ENCODE assay signal across 16 cellular contexts in genomic region chr7:132076301-132077049, GRCh38.
"Had no signal": no experiment of that assay in that cellular context is flagged by ENCODE, and none has a peak within 500 bp of the region (broad histone marks: within the 10 kb centered on the region; RNA-seq: fewer than 3 reads in every experiment).

No MANE protein-coding gene starts in this region.

- DNase-seq: activated CD4-positive, alpha-beta T cell treated with anti-CD3 and anti-CD28 coated beads, Interleukin-2, amount 50 U/mL, for 4 hours; activated CD4-positive, CD25-positive, alpha-beta regulatory T cell treated with anti-CD3 and anti-CD28 coated beads, Interleukin-2, amount 50 U/mL, for 72 hours; activated naive CD4-positive, alpha-beta T cell treated with anti-CD3 and anti-CD28 coated beads for 36 hours; activated naive CD8-positive, alpha-beta T cell treated with anti-CD3 and anti-CD28 coated beads, Interleukin-2, amount 50 U/mL, for 24 hours; activated T-cell treated with anti-CD3 and anti-CD28 coated beads, Interleukin-2, amount 50 U/mL, for 1 hour; aorta; left lung; mammary epithelial cell; naive thymus-derived CD4-positive, alpha-beta T cell; posterior cingulate gyrus; right cardiac atrium; stimulated activated CD4-positive, alpha-beta T cell treated with anti-CD3 and anti-CD28 coated beads, Interleukin-4, amount 100 ng/mL, for 24 hours; stimulated activated naive CD4-positive, alpha-beta T cell; tibial artery; uterus had no signal

- ATAC-seq: activated naive CD8-positive, alpha-beta T cell treated with anti-CD3 and anti-CD28 coated beads, Interleukin-2, amount 50 U/mL, for 24 hours; esophagus mucosa; left lung; naive thymus-derived CD4-positive, alpha-beta T cell; right cardiac atrium had no signal
